ENCODE assay signal across 8 cellular contexts in genomic region chr21:31282095-31282709, GRCh38.
A peak's percentile ranks its signal among the peaks of the same experiment; 100 is the strongest.
DNase-seq lines count a peak whose midpoint lies in the region; ATAC-seq and TF ChIP-seq lines count a peak whose summit lies in the region.

No MANE protein-coding gene starts in this region.

- CTCF ChIA-PET in AG04449 (lab: Yijun Ruan, JAX): interaction anchor here (0.8 to 3.1 kb wide), 3 partner anchors 64 to 298 kb away, joined by 3 to 8 read pairs (median 4); no protein-coding TSS in a partner anchor

- H3K4me3 ChIP-seq in AG04449 (ENCODE audit: low read depth, low read length) (peak overlapping the region; percentile 31), left lung (no peak overlapping the region), ascending aorta (no peak overlapping the region)

- no peaks in the 10 kb centered on the region for H3K36me3 ChIP-seq in left lung
- no peaks in the 10 kb centered on the region for H3K36me3 ChIP-seq in ascending aorta

- H3K4me1 ChIP-seq in left lung (no peaks in the 10 kb centered on the region), ascending aorta (no peaks in the 10 kb centered on the region)

- no peak overlapping the region for H3K27ac ChIP-seq in left lung
- H3K27ac ChIP-seq in ascending aorta: no peak overlapping the region

- ATAC-seq in left lung (peak; percentile 60), HG03135 (IDR thresholded peaks at IDR 0.05; ENCODE audit: unreplicated experiment) (no peak), HG03469 (IDR thresholded peaks at IDR 0.05; ENCODE audit: unreplicated experiment) (no peak)

- POLR2A ChIA-PET in AG04449 (lab: Yijun Ruan, JAX): interaction anchor here (0.6 to 2.1 kb wide), 6 partner anchors 12 to 80 kb away, joined by 3 to 10 read pairs (median 4); no protein-coding TSS in a partner anchor

- intact Hi-C loops in left lung (cut with DNase I) (no loop called here), ascending aorta (cut with DNase I) (no loop called here)

- TF ChIP-seq CTCF in AG04449 (IDR thresholded peaks at IDR 0.05; ENCODE audit: insufficient read depth, low read length, missing control alignments): no peak
- no peak for TF ChIP-seq CTCF in left lung (IDR thresholded peaks at IDR 0.05)
- TF ChIP-seq CTCF in ascending aorta (IDR thresholded peaks at IDR 0.05): no peak

- peak; percentile 92 for DNase-seq in AG04449 (ENCODE audit: low read depth, low spot score)
- DNase-seq in HUDEP-2 (lab: John Stamatoyannopoulos, UW; ENCODE audit: unreplicated experiment in 76 of 76): peak in 49 of 76 experiments; percentile 2 to 80 (median 31)
- DNase-seq in brain pericyte (ENCODE audit: low read depth, low spot score): peak; percentile 59
- DNase-seq in left lung: no peak
- no peak for DNase-seq in activated CD8-positive, alpha-beta memory T cell treated with anti-CD3 and anti-CD28 coated beads for 24 hours
- DNase-seq in ascending aorta (ENCODE audit: low spot score in 2 of 2): no peak

- H3K27me3 ChIP-seq in left lung (no peaks in the 10 kb centered on the region), ascending aorta (no peaks in the 10 kb centered on the region)

- H3K9me3 ChIP-seq in left lung (no peaks in the 10 kb centered on the region), ascending aorta (no peaks in the 10 kb centered on the region)

Comparison
In these comparisons a context has a peak if more than half of its experiments do, and no peak if none do; other contexts are left out.
1. DNase-seq: peak in AG04449 (single experiment), HUDEP-2 (49 of 76) and brain pericyte (single experiment); none in left lung (0 of 2), activated CD8-positive, alpha-beta memory T cell treated with anti-CD3 and anti-CD28 coated beads for 24 hours (single experiment) and ascending aorta (0 of 2).